ENCODE assay signal across 8 cellular contexts in genomic region chr1:32181065-32181464, GRCh38. TPM values are rescaled to one million over a fixed set of nuclear protein-coding genes. Genes with fewer than 3 reads are reported as not detected.
DNase-seq lines count a peak whose midpoint lies in the region; ATAC-seq, FAIRE-seq and TF ChIP-seq lines count a peak whose summit lies in the region.

No MANE protein-coding gene starts in this region.

- peak overlapping the region; percentile 84 for H3K9ac ChIP-seq in HepG2 (ENCODE audit: insufficient read depth, low read depth, low read length)

- TF ChIP-seq POLR2A in HepG2 (IDR thresholded peaks at IDR 0.05; ENCODE audit: insufficient read depth in 1 of 2, low read depth in 2 of 2, low read length in 2 of 2) = no peak
- no peak for TF ChIP-seq POLR2A in tibial nerve (IDR thresholded peaks at IDR 0.05)

- H2AFZ ChIP-seq in HepG2 (ENCODE audit: low read length) = no peak overlapping the region

- TF ChIP-seq EP300 in HepG2 (IDR thresholded peaks at IDR 0.05; ENCODE audit: low read depth in 2 of 2, low read length in 2 of 2) (no peak), HepG2 (CRISPR knock-in tag; IDR thresholded peaks at IDR 0.05; ENCODE audit: borderline replicate concordance) (no peak), tibial nerve (IDR thresholded peaks at IDR 0.05) (no peak)

- H3K36me3 ChIP-seq in HepG2 (replicated peaks in 1 of 2; ENCODE audit: control insufficient read depth in 1 of 2, insufficient read depth in 2 of 2, low read length in 2 of 2) (peaks cover 9 to 28% of the 10 kb centered on the region in 2 experiments; a peak in 4 of 5 replicates), tibial nerve (peaks cover 0 to 46% (median 4%) of the 10 kb centered on the region in 3 donors)

- intact Hi-C loops in HepG2 (cut with micrococcal nuclease; ENCODE audit: unreplicated experiment) = no loop called here

- H3K4me1 ChIP-seq in HepG2 (ENCODE audit: insufficient read depth, low read length) (peaks cover 70% of the 10 kb centered on the region), tibial nerve (peaks cover 2 to 57% (median 28%) of the 10 kb centered on the region in 4 donors)

- TF ChIP-seq RAD21 in HepG2 (CRISPR knock-in tag; IDR thresholded peaks at IDR 0.05) = no peak

- H3K27me3 ChIP-seq in HepG2 (ENCODE audit: control insufficient read depth in 1 of 2, insufficient read depth in 2 of 2, low read length in 2 of 2) = no peaks in the 10 kb centered on the region
- no peaks in the 10 kb centered on the region for H3K27me3 ChIP-seq in tibial nerve

- H3K4me3 ChIP-seq in HepG2 (replicated peaks in 1 of 3; ENCODE audit: insufficient read depth in 1 of 3, low read depth in 2 of 3, low read length in 3 of 3) (peak overlapping the region; percentile 58 to 76 (median 61); a peak in 5 of 6 replicates), tibial nerve (peak overlapping the region in 3 of 4 donors; percentile 75 to 82 (median 77))

- peaks cover 2% of the 10 kb centered on the region; the same call in 1 of the 2 replicates for H4K20me1 ChIP-seq in HepG2 (ENCODE audit: insufficient read depth, low read length)

- H3K27me3 Mint-ChIP-seq in activated T-cell treated with anti-CD3 and anti-CD28 coated beads, Interleukin-2, amount 50 U/mL, for 72 hours (ENCODE audit: low read depth) = no peaks in the 10 kb centered on the region
- H3K27me3 Mint-ChIP-seq in activated naive CD8-positive, alpha-beta T cell treated with anti-CD3 and anti-CD28 coated beads, Interleukin-2, amount 10 ng/mL, durations not matched to agents 7 days and 5 days = no peaks in the 10 kb centered on the region

- BruUV-seq in HepG2 (replicated peaks; lab: Mats Ljungman, UMichigan) = TSS peak; percentile 66

- WGBS in HepG2 (ENCODE audit: low lambda C conversion rate) = 88% methylated on average over 9 of the region's 9 CpGs
- 57 to 75% methylated on average over 9 of the region's 9 CpGs for WGBS in tibial nerve, 2 donors

- CTCF ChIA-PET in HepG2 (lab: Yijun Ruan, JAX; ENCODE audit: low intra/inter-chr PET ratio, low total read pairs) = no interaction called here

- FAIRE-seq in HepG2 (lab: Jason Lieb, UNC) = no peak

- H3K27ac ChIP-seq in HepG2 (ENCODE audit: extremely low read length, insufficient read depth, low read length) = peak overlapping the region; percentile 87
- peak overlapping the region in 3 of 4 donors; percentile 87 to 97 (median 96) for H3K27ac ChIP-seq in tibial nerve

- no peak for DNase-seq in activated T-cell treated with anti-CD3 and anti-CD28 coated beads, Interleukin-2, amount 50 U/mL, for 72 hours
- DNase-seq in activated T-cell treated with anti-CD3 and anti-CD28 coated beads for 4 hours = no peak
- no peak for DNase-seq in activated naive CD8-positive, alpha-beta T cell treated with anti-CD3 and anti-CD28 coated beads, Interleukin-2, amount 10 ng/mL, durations not matched to agents 7 days and 5 days
- DNase-seq in HepG2 (ENCODE audit: low spot score) = no peak
- no peak for DNase-seq in tibial nerve (ENCODE audit: low spot score in 2 of 2)
- no peak for DNase-seq in dedifferentiated amniotic fluid mesenchymal stem cell (ENCODE audit: extremely low spot score)

- H3K79me2 ChIP-seq in HepG2 (ENCODE audit: insufficient read depth, low read length) = peaks cover 45% of the 10 kb centered on the region

- peak overlapping the region; percentile 98 to 99 for H3K4me3 Mint-ChIP-seq in activated T-cell treated with anti-CD3 and anti-CD28 coated beads, Interleukin-2, amount 50 U/mL, for 72 hours
- H3K4me3 Mint-ChIP-seq in activated naive CD8-positive, alpha-beta T cell treated with anti-CD3 and anti-CD28 coated beads, Interleukin-2, amount 10 ng/mL, durations not matched to agents 7 days and 5 days = peak overlapping the region; percentile 92

- no peak for ATAC-seq in activated T-cell treated with anti-CD3 and anti-CD28 coated beads, Interleukin-2, amount 50 U/mL, for 72 hours (replicated peaks in 1 of 2)
- ATAC-seq in activated naive CD8-positive, alpha-beta T cell treated with anti-CD3 and anti-CD28 coated beads, Interleukin-2, amount 10 ng/mL, durations not matched to agents 7 days and 5 days (ENCODE audit: low read depth) = no peak
- no peak for ATAC-seq in HepG2
- no peak for ATAC-seq in HG02759 (IDR thresholded peaks at IDR 0.05; ENCODE audit: unreplicated experiment)
- no peak for ATAC-seq in HG03432 (IDR thresholded peaks at IDR 0.05; ENCODE audit: unreplicated experiment)

- POLR2A ChIA-PET in activated naive CD8-positive, alpha-beta T cell treated with anti-CD3 and anti-CD28 coated beads, Interleukin-2, amount 10 ng/mL, durations not matched to agents 7 days and 5 days (lab: Charles Lee) = interaction anchor here (0.6 to 4.1 kb wide), 10 partner anchors 12 to 111 kb away, joined by 3 to 37 read pairs (median 8); partner anchors contain the start of genes CCDC28B, HDAC1, IQCC and KPNA6
- POLR2A ChIA-PET in HepG2 (lab: Yijun Ruan, JAX) = interaction anchor here (0.6 to 2.7 kb wide), 6 partner anchors 17 to 131 kb away, joined by 4 to 38 read pairs (median 11); partner anchors contain the start of genes CCDC28B, HDAC1, LCK and TMEM39B

- H3K4me2 ChIP-seq in HepG2 (ENCODE audit: low read depth, low read length) = peak overlapping the region; percentile 80

- no peaks in the 10 kb centered on the region for H3K9me3 ChIP-seq in HepG2 (ENCODE audit: low read length)
- no peaks in the 10 kb centered on the region for H3K9me3 ChIP-seq in tibial nerve

- peaks cover 64% of the 10 kb centered on the region for H3K4me1 Mint-ChIP-seq in activated T-cell treated with anti-CD3 and anti-CD28 coated beads, Interleukin-2, amount 50 U/mL, for 72 hours (ENCODE audit: low read depth)
- peaks cover 35% of the 10 kb centered on the region for H3K4me1 Mint-ChIP-seq in activated naive CD8-positive, alpha-beta T cell treated with anti-CD3 and anti-CD28 coated beads, Interleukin-2, amount 10 ng/mL, durations not matched to agents 7 days and 5 days

- TF ChIP-seq CTCF in HepG2 (CRISPR knock-in tag; IDR thresholded peaks at IDR 0.05) (no peak), tibial nerve (IDR thresholded peaks at IDR 0.05) (no peak)

- in situ Hi-C loops in HepG2 (cut with HindIII; ENCODE audit: extremely low pct_ligation_motif_present, low pct_unique_long_range_greater_than_20kb) = no loop called here

- no peaks in the 10 kb centered on the region for H3K9me3 Mint-ChIP-seq in activated T-cell treated with anti-CD3 and anti-CD28 coated beads, Interleukin-2, amount 50 U/mL, for 72 hours
- no peaks in the 10 kb centered on the region for H3K9me3 Mint-ChIP-seq in activated naive CD8-positive, alpha-beta T cell treated with anti-CD3 and anti-CD28 coated beads, Interleukin-2, amount 10 ng/mL, durations not matched to agents 7 days and 5 days

- peaks cover 28 to 46% of the 10 kb centered on the region in 2 donors for H3K36me3 Mint-ChIP-seq in activated T-cell treated with anti-CD3 and anti-CD28 coated beads, Interleukin-2, amount 50 U/mL, for 72 hours (ENCODE audit: insufficient read depth in 2 of 2)
- peaks cover 42% of the 10 kb centered on the region for H3K36me3 Mint-ChIP-seq in activated naive CD8-positive, alpha-beta T cell treated with anti-CD3 and anti-CD28 coated beads, Interleukin-2, amount 10 ng/mL, durations not matched to agents 7 days and 5 days

- H3K27ac Mint-ChIP-seq in activated T-cell treated with anti-CD3 and anti-CD28 coated beads, Interleukin-2, amount 50 U/mL, for 72 hours = peak overlapping the region; percentile 98
- peak overlapping the region; percentile 75 for H3K27ac Mint-ChIP-seq in activated naive CD8-positive, alpha-beta T cell treated with anti-CD3 and anti-CD28 coated beads, Interleukin-2, amount 10 ng/mL, durations not matched to agents 7 days and 5 days

RNA-seq across cellular contexts. Expression of gene TXLNA, which starts 1.6 kb away (rescaled TPM):
- total RNA-seq in activated T-cell treated with anti-CD3 and anti-CD28 coated beads, Interleukin-2, amount 50 U/mL, for 72 hours = 100 to 1,000 TPM in 1 of 2 donors, 10 to 100 TPM in 1; 97.1 to 113 TPM
- total RNA-seq in activated naive CD8-positive, alpha-beta T cell treated with anti-CD3 and anti-CD28 coated beads, Interleukin-2, amount 10 ng/mL, durations not matched to agents 7 days and 5 days = 10 to 100 TPM; 62.5 to 68.8 TPM
- total RNA-seq in HepG2 (2016; rRNA removed; fragmentation: Illumina TruSeq; extraction: Trizol) (67.8 and 70.7 TPM in 2 replicates), tibial nerve (10 to 100 TPM; 41.4 to 52.0 (median 49.5) TPM)
- total RNA-seq in HepG2 (2016; cell fraction: cytosol; rRNA removed; fragmentation: Illumina TruSeq; extraction: Trizol; ENCODE audit: low read depth) = 4.6 and 5.6 TPM in 2 replicates
- total RNA-seq in HepG2 (2016; cell fraction: insoluble cytoplasmic fraction; rRNA removed; fragmentation: Illumina TruSeq; extraction: Trizol) = 62.2 and 69.2 TPM in 2 replicates
- 18.3 and 20.1 TPM in 2 replicates for total RNA-seq in HepG2 (2016; cell fraction: membrane; rRNA removed; fragmentation: Illumina TruSeq; extraction: Trizol)
- 43.1 and 47.6 TPM in 2 replicates for total RNA-seq in HepG2 (2016; cell fraction: nucleus; rRNA removed; fragmentation: Illumina TruSeq; extraction: Trizol)
- polyA plus RNA-seq in HepG2 (2011; rRNA removed) = 29.6 and 35.3 TPM in 2 replicates
- polyA plus RNA-seq in HepG2 (2011; cell fraction: cytosol; rRNA removed) = 24.4 and 26.4 TPM in 2 replicates
- polyA plus RNA-seq in HepG2 (2011; cell fraction: nucleus; rRNA removed) = 61.7 and 67.4 TPM in 2 replicates
- 17.6 and 25.1 TPM in 2 replicates for polyA plus RNA-seq in HepG2 (2012)
- polyA plus RNA-seq in HepG2 (2016; cell fraction: cytosol; fragmentation: Illumina TruSeq; extraction: Trizol; ENCODE audit: low read depth) = 1.8 and 2.5 TPM in 2 replicates
- 31.0 and 40.7 TPM in 2 replicates for polyA plus RNA-seq in HepG2 (2016; cell fraction: insoluble cytoplasmic fraction; fragmentation: Illumina TruSeq; extraction: Trizol; ENCODE audit: low read depth)
- polyA plus RNA-seq in HepG2 (2016; cell fraction: membrane; fragmentation: Illumina TruSeq; extraction: Trizol; ENCODE audit: low read depth) = 6.7 and 7.2 TPM in 2 replicates
- polyA plus RNA-seq in HepG2 (2016; cell fraction: nucleus; fragmentation: Illumina TruSeq; extraction: Trizol; ENCODE audit: insufficient read depth, low read depth) = 57.5 and 57.8 TPM in 2 replicates
- polyA minus RNA-seq in HepG2 (2011; rRNA and poly(A)+ RNA removed; ENCODE audit: low replicate concordance) = 48.5 and 59.2 TPM in 2 replicates
- polyA minus RNA-seq in HepG2 (2011; cell fraction: cytosol; rRNA and poly(A)+ RNA removed) = 21.2 and 22.2 TPM in 2 replicates
- 18.9 and 23.6 TPM in 2 replicates for polyA minus RNA-seq in HepG2 (2011; cell fraction: nucleus; rRNA and poly(A)+ RNA removed)

RNA-seq across cellular contexts. Expression of gene CCDC28B, which starts 19.3 kb away (rescaled TPM):
- total RNA-seq in activated T-cell treated with anti-CD3 and anti-CD28 coated beads, Interleukin-2, amount 50 U/mL, for 72 hours = 10 to 100 TPM; 20.0 to 24.6 TPM
- total RNA-seq in activated naive CD8-positive, alpha-beta T cell treated with anti-CD3 and anti-CD28 coated beads, Interleukin-2, amount 10 ng/mL, durations not matched to agents 7 days and 5 days = 10 to 100 TPM; 48.6 to 55.6 TPM
- total RNA-seq in HepG2 (2016; rRNA removed; fragmentation: Illumina TruSeq; extraction: Trizol) (2.8 and 3.5 TPM in 2 replicates), tibial nerve (10 to 100 TPM in 1 of 4 donors, 1 to 10 TPM in 3; 2.7 to 12.0 (median 6.2) TPM)
- 0.53 and 1.1 TPM in 2 replicates for total RNA-seq in HepG2 (2016; cell fraction: cytosol; rRNA removed; fragmentation: Illumina TruSeq; extraction: Trizol; ENCODE audit: low read depth)
- 3.1 and 3.8 TPM in 2 replicates for total RNA-seq in HepG2 (2016; cell fraction: insoluble cytoplasmic fraction; rRNA removed; fragmentation: Illumina TruSeq; extraction: Trizol)
- total RNA-seq in HepG2 (2016; cell fraction: membrane; rRNA removed; fragmentation: Illumina TruSeq; extraction: Trizol) = 1.3 and 1.9 TPM in 2 replicates
- total RNA-seq in HepG2 (2016; cell fraction: nucleus; rRNA removed; fragmentation: Illumina TruSeq; extraction: Trizol) = 0.75 and 0.81 TPM in 2 replicates
- 2.6 TPM in 2 replicates for polyA plus RNA-seq in HepG2 (2011; rRNA removed)
- 1.9 and 2.6 TPM in 2 replicates for polyA plus RNA-seq in HepG2 (2011; cell fraction: cytosol; rRNA removed)
- polyA plus RNA-seq in HepG2 (2011; cell fraction: nucleus; rRNA removed) = 4.6 and 5.6 TPM in 2 replicates
- 3.4 and 4.3 TPM in 2 replicates for polyA plus RNA-seq in HepG2 (2012)
- 0.87 and 1.5 TPM in 2 replicates for polyA plus RNA-seq in HepG2 (2016; cell fraction: cytosol; fragmentation: Illumina TruSeq; extraction: Trizol; ENCODE audit: low read depth)
- 1.5 and 1.7 TPM in 2 replicates for polyA plus RNA-seq in HepG2 (2016; cell fraction: insoluble cytoplasmic fraction; fragmentation: Illumina TruSeq; extraction: Trizol; ENCODE audit: low read depth)
- polyA plus RNA-seq in HepG2 (2016; cell fraction: membrane; fragmentation: Illumina TruSeq; extraction: Trizol; ENCODE audit: low read depth) = 0.65 and 0.95 TPM in 2 replicates
- polyA plus RNA-seq in HepG2 (2016; cell fraction: nucleus; fragmentation: Illumina TruSeq; extraction: Trizol; ENCODE audit: insufficient read depth, low read depth) = 1.8 and 2.3 TPM in 2 replicates
- 0.26 and 2.1 TPM in 2 replicates for polyA minus RNA-seq in HepG2 (2011; rRNA and poly(A)+ RNA removed; ENCODE audit: low replicate concordance)
- 0.89 and 1.9 TPM in 2 replicates for polyA minus RNA-seq in HepG2 (2011; cell fraction: cytosol; rRNA and poly(A)+ RNA removed)
- polyA minus RNA-seq in HepG2 (2011; cell fraction: nucleus; rRNA and poly(A)+ RNA removed) = 0.75 and 1.0 TPM in 2 replicates

RNA-seq across cellular contexts. Expression of gene IQCC, which starts 24.4 kb away (rescaled TPM):
- 1 to 10 TPM; 3.7 to 4.6 TPM for total RNA-seq in activated T-cell treated with anti-CD3 and anti-CD28 coated beads, Interleukin-2, amount 50 U/mL, for 72 hours
- total RNA-seq in activated naive CD8-positive, alpha-beta T cell treated with anti-CD3 and anti-CD28 coated beads, Interleukin-2, amount 10 ng/mL, durations not matched to agents 7 days and 5 days = 1 to 10 TPM; 4.9 to 6.0 TPM
- total RNA-seq in HepG2 (2016; rRNA removed; fragmentation: Illumina TruSeq; extraction: Trizol) = 2.3 and 3.0 TPM in 2 replicates
- total RNA-seq in HepG2 (2016; cell fraction: cytosol; rRNA removed; fragmentation: Illumina TruSeq; extraction: Trizol; ENCODE audit: low read depth) = 0.62 and 0.71 TPM in 2 replicates
- total RNA-seq in HepG2 (2016; cell fraction: insoluble cytoplasmic fraction; rRNA removed; fragmentation: Illumina TruSeq; extraction: Trizol) = 3.2 TPM in 2 replicates
- 1.4 and 1.7 TPM in 2 replicates for total RNA-seq in HepG2 (2016; cell fraction: membrane; rRNA removed; fragmentation: Illumina TruSeq; extraction: Trizol)
- 2.2 and 3.1 TPM in 2 replicates for total RNA-seq in HepG2 (2016; cell fraction: nucleus; rRNA removed; fragmentation: Illumina TruSeq; extraction: Trizol)
- 1.5 and 1.7 TPM in 2 replicates for polyA plus RNA-seq in HepG2 (2011; rRNA removed)
- 1.4 and 1.5 TPM in 2 replicates for polyA plus RNA-seq in HepG2 (2011; cell fraction: cytosol; rRNA removed)
- polyA plus RNA-seq in HepG2 (2011; cell fraction: nucleus; rRNA removed) = 1.5 and 2.0 TPM in 2 replicates
- polyA plus RNA-seq in HepG2 (2012) = 0.89 and 1.6 TPM in 2 replicates
- polyA plus RNA-seq in HepG2 (2016; cell fraction: cytosol; fragmentation: Illumina TruSeq; extraction: Trizol; ENCODE audit: low read depth) = 0.54 and 0.60 TPM in 2 replicates
- polyA plus RNA-seq in HepG2 (2016; cell fraction: insoluble cytoplasmic fraction; fragmentation: Illumina TruSeq; extraction: Trizol; ENCODE audit: low read depth) = 3.2 TPM in 2 replicates
- 0.99 and 1.1 TPM in 2 replicates for polyA plus RNA-seq in HepG2 (2016; cell fraction: membrane; fragmentation: Illumina TruSeq; extraction: Trizol; ENCODE audit: low read depth)
- 5.3 and 6.6 TPM in 2 replicates for polyA plus RNA-seq in HepG2 (2016; cell fraction: nucleus; fragmentation: Illumina TruSeq; extraction: Trizol; ENCODE audit: insufficient read depth, low read depth)
- polyA minus RNA-seq in HepG2 (2011; rRNA and poly(A)+ RNA removed; ENCODE audit: low replicate concordance) = 1.5 and 5.0 TPM in 2 replicates
- polyA minus RNA-seq in HepG2 (2011; cell fraction: cytosol; rRNA and poly(A)+ RNA removed) = 0.53 and 0.69 TPM in 2 replicates
- 1.7 and 1.9 TPM in 2 replicates for polyA minus RNA-seq in HepG2 (2011; cell fraction: nucleus; rRNA and poly(A)+ RNA removed)
- 1 to 10 TPM; 2.4 to 4.7 (median 3.7) TPM for total RNA-seq in tibial nerve

RNA-seq across cellular contexts. Expression of gene DCDC2B, which starts 27.8 kb away (rescaled TPM):
- total RNA-seq in activated T-cell treated with anti-CD3 and anti-CD28 coated beads, Interleukin-2, amount 50 U/mL, for 72 hours = under 1 TPM in 1 of 2 donors, not detected in 1; 0.21 TPM
- under 1 TPM; 0.17 to 0.22 TPM for total RNA-seq in activated naive CD8-positive, alpha-beta T cell treated with anti-CD3 and anti-CD28 coated beads, Interleukin-2, amount 10 ng/mL, durations not matched to agents 7 days and 5 days
- total RNA-seq in HepG2 (2016; rRNA removed; fragmentation: Illumina TruSeq; extraction: Trizol) (not detected in 2 replicates), tibial nerve (not detected)
- total RNA-seq in HepG2 (2016; cell fraction: cytosol; rRNA removed; fragmentation: Illumina TruSeq; extraction: Trizol; ENCODE audit: low read depth) = not detected in 2 replicates
- not detected in 2 replicates for total RNA-seq in HepG2 (2016; cell fraction: insoluble cytoplasmic fraction; rRNA removed; fragmentation: Illumina TruSeq; extraction: Trizol)
- not detected in 2 replicates for total RNA-seq in HepG2 (2016; cell fraction: membrane; rRNA removed; fragmentation: Illumina TruSeq; extraction: Trizol)
- not detected in 2 replicates for total RNA-seq in HepG2 (2016; cell fraction: nucleus; rRNA removed; fragmentation: Illumina TruSeq; extraction: Trizol)
- not detected in 2 replicates for polyA plus RNA-seq in HepG2 (2011; rRNA removed)
- not detected in 2 replicates for polyA plus RNA-seq in HepG2 (2011; cell fraction: cytosol; rRNA removed)
- not detected in 2 replicates for polyA plus RNA-seq in HepG2 (2011; cell fraction: nucleus; rRNA removed)
- 0.09 and 0.12 TPM in 2 replicates for polyA plus RNA-seq in HepG2 (2012)
- not detected in 2 replicates for polyA plus RNA-seq in HepG2 (2016; cell fraction: cytosol; fragmentation: Illumina TruSeq; extraction: Trizol; ENCODE audit: low read depth)
- polyA plus RNA-seq in HepG2 (2016; cell fraction: insoluble cytoplasmic fraction; fragmentation: Illumina TruSeq; extraction: Trizol; ENCODE audit: low read depth) = not detected in 2 replicates
- not detected in 2 replicates for polyA plus RNA-seq in HepG2 (2016; cell fraction: membrane; fragmentation: Illumina TruSeq; extraction: Trizol; ENCODE audit: low read depth)
- not detected in 2 replicates for polyA plus RNA-seq in HepG2 (2016; cell fraction: nucleus; fragmentation: Illumina TruSeq; extraction: Trizol; ENCODE audit: insufficient read depth, low read depth)
- polyA minus RNA-seq in HepG2 (2011; rRNA and poly(A)+ RNA removed; ENCODE audit: low replicate concordance) = 0.12 TPM in 1 of 2 replicates, not detected in the other
- polyA minus RNA-seq in HepG2 (2011; cell fraction: cytosol; rRNA and poly(A)+ RNA removed) = not detected in 2 replicates
- not detected in 2 replicates for polyA minus RNA-seq in HepG2 (2011; cell fraction: nucleus; rRNA and poly(A)+ RNA removed)

RNA-seq across cellular contexts. Expression of gene TMEM234, which starts 41.1 kb away (rescaled TPM):
- total RNA-seq in activated T-cell treated with anti-CD3 and anti-CD28 coated beads, Interleukin-2, amount 50 U/mL, for 72 hours = 10 to 100 TPM in 1 of 2 donors, 1 to 10 TPM in 1; 9.8 to 10.5 TPM
- 10 to 100 TPM; 15.7 to 16.5 TPM for total RNA-seq in activated naive CD8-positive, alpha-beta T cell treated with anti-CD3 and anti-CD28 coated beads, Interleukin-2, amount 10 ng/mL, durations not matched to agents 7 days and 5 days
- total RNA-seq in HepG2 (2016; rRNA removed; fragmentation: Illumina TruSeq; extraction: Trizol) = 4.2 and 9.0 TPM in 2 replicates
- total RNA-seq in HepG2 (2016; cell fraction: cytosol; rRNA removed; fragmentation: Illumina TruSeq; extraction: Trizol; ENCODE audit: low read depth) = 5.8 and 6.9 TPM in 2 replicates
- total RNA-seq in HepG2 (2016; cell fraction: insoluble cytoplasmic fraction; rRNA removed; fragmentation: Illumina TruSeq; extraction: Trizol) = 3.5 and 8.7 TPM in 2 replicates
- total RNA-seq in HepG2 (2016; cell fraction: membrane; rRNA removed; fragmentation: Illumina TruSeq; extraction: Trizol) = 5.1 and 5.2 TPM in 2 replicates
- total RNA-seq in HepG2 (2016; cell fraction: nucleus; rRNA removed; fragmentation: Illumina TruSeq; extraction: Trizol) = 11.7 and 11.9 TPM in 2 replicates
- polyA plus RNA-seq in HepG2 (2011; rRNA removed) = 6.1 and 6.8 TPM in 2 replicates
- 3.9 and 4.6 TPM in 2 replicates for polyA plus RNA-seq in HepG2 (2011; cell fraction: cytosol; rRNA removed)
- 23.3 and 24.8 TPM in 2 replicates for polyA plus RNA-seq in HepG2 (2011; cell fraction: nucleus; rRNA removed)
- 4.1 and 4.7 TPM in 2 replicates for polyA plus RNA-seq in HepG2 (2012)
- polyA plus RNA-seq in HepG2 (2016; cell fraction: cytosol; fragmentation: Illumina TruSeq; extraction: Trizol; ENCODE audit: low read depth) = 3.2 TPM in 2 replicates
- 3.8 and 4.7 TPM in 2 replicates for polyA plus RNA-seq in HepG2 (2016; cell fraction: insoluble cytoplasmic fraction; fragmentation: Illumina TruSeq; extraction: Trizol; ENCODE audit: low read depth)
- polyA plus RNA-seq in HepG2 (2016; cell fraction: membrane; fragmentation: Illumina TruSeq; extraction: Trizol; ENCODE audit: low read depth) = 2.9 and 3.0 TPM in 2 replicates
- 14.3 and 14.8 TPM in 2 replicates for polyA plus RNA-seq in HepG2 (2016; cell fraction: nucleus; fragmentation: Illumina TruSeq; extraction: Trizol; ENCODE audit: insufficient read depth, low read depth)
- polyA minus RNA-seq in HepG2 (2011; rRNA and poly(A)+ RNA removed; ENCODE audit: low replicate concordance) = 21.3 and 41.3 TPM in 2 replicates
- 1.7 and 3.0 TPM in 2 replicates for polyA minus RNA-seq in HepG2 (2011; cell fraction: cytosol; rRNA and poly(A)+ RNA removed)
- 24.1 and 26.1 TPM in 2 replicates for polyA minus RNA-seq in HepG2 (2011; cell fraction: nucleus; rRNA and poly(A)+ RNA removed)
- total RNA-seq in tibial nerve = 10 to 100 TPM; 22.5 to 29.0 (median 26.3) TPM
